ENCODE assay signal across 9 cellular contexts in genomic region chr11:66743271-66743968, GRCh38. TPM values are rescaled to one million over a fixed set of nuclear protein-coding genes. Genes with fewer than 3 reads are reported as not detected.
DNase-seq lines count a peak whose midpoint lies in the region; ATAC-seq and TF ChIP-seq lines count a peak whose summit lies in the region.
"Had no signal": no experiment of that assay in that cellular context is flagged by ENCODE, and none has a peak within 500 bp of the region (broad histone marks: within the 10 kb centered on the region; RNA-seq: fewer than 3 reads in every experiment).

No MANE protein-coding gene starts in this region.

- no peaks in the 10 kb centered on the region for H3K4me1 ChIP-seq in CD8-positive, alpha-beta memory T cell (ENCODE audit: insufficient read depth, low read length)
- H3K4me1 ChIP-seq in MM.1S (ENCODE audit: low read length) (no peaks in the 10 kb centered on the region), colonic mucosa (no peaks in the 10 kb centered on the region)

- POLR2A ChIA-PET in CD8-positive, alpha-beta memory T cell (lab: Charles Lee), result no interaction called here

- H3K27me3 ChIP-seq in CD8-positive, alpha-beta memory T cell (ENCODE audit: insufficient read depth, low read length, poor library complexity, severe bottlenecking), result no peaks in the 10 kb centered on the region
- no peaks in the 10 kb centered on the region for H3K27me3 ChIP-seq in MM.1S (replicated peaks; ENCODE audit: insufficient read depth, low read length)
- H3K27me3 ChIP-seq in colonic mucosa, result no peaks in the 10 kb centered on the region
- no peaks in the 10 kb centered on the region for H3K27me3 ChIP-seq in neural cell (ENCODE audit: insufficient read depth, low read depth, low read length)

- H3K9me2 ChIP-seq in MM.1S (replicated peaks; ENCODE audit: insufficient read depth, low read length) (no peaks in the 10 kb centered on the region), neural cell (ENCODE audit: insufficient read depth, low read length) (no peaks in the 10 kb centered on the region)

- H3K4me1 Mint-ChIP-seq in CD8-positive, alpha-beta memory T cell, result peaks cover 0 to 17% (median 3%) of the 10 kb centered on the region in 3 donors

- H3K9ac ChIP-seq in MM.1S (ENCODE audit: low read length), result no peak overlapping the region
- H3K9ac ChIP-seq in colonic mucosa (ENCODE audit: low read depth in 2 of 2, low read length in 2 of 2), result peak overlapping the region in 1 of 2 donors; percentile 61
- peak overlapping the region; percentile 87 for H3K9ac ChIP-seq in neural cell (ENCODE audit: low read length)

- no peaks in the 10 kb centered on the region for H3K9me3 ChIP-seq in CD8-positive, alpha-beta memory T cell (ENCODE audit: low read length)
- H3K9me3 ChIP-seq in MM.1S (replicated peaks; ENCODE audit: insufficient read depth, low read length) (no peaks in the 10 kb centered on the region), colonic mucosa (no peaks in the 10 kb centered on the region), neural cell (ENCODE audit: low read length) (no peaks in the 10 kb centered on the region)

- TF ChIP-seq EP300 in neural cell (conservative IDR thresholded peaks at IDR 0.05; ENCODE audit: poor library complexity, severe bottlenecking), result no peak

- H3K4me2 ChIP-seq in MM.1S (ENCODE audit: low read depth, low read length) (peak overlapping the region; percentile 89; the same call in 1 of the 2 replicates), neural cell (ENCODE audit: low read length) (no peak overlapping the region)

- no peak overlapping the region for H3K27ac ChIP-seq in CD8-positive, alpha-beta memory T cell (ENCODE audit: low read depth, low read length)
- no peak overlapping the region for H3K27ac ChIP-seq in MM.1S (ENCODE audit: low read length)
- peak overlapping the region; percentile 81 for H3K27ac ChIP-seq in colonic mucosa
- H3K27ac ChIP-seq in neural cell (ENCODE audit: low read length), result no peak overlapping the region

- H3K36me3 ChIP-seq in CD8-positive, alpha-beta memory T cell (ENCODE audit: insufficient read depth, low read length), result no peaks in the 10 kb centered on the region
- H3K36me3 ChIP-seq in MM.1S (replicated peaks; ENCODE audit: insufficient read depth, low read length), result no peaks in the 10 kb centered on the region
- H3K36me3 ChIP-seq in colonic mucosa, result no peaks in the 10 kb centered on the region
- H3K36me3 ChIP-seq in neural cell (ENCODE audit: insufficient read depth, low read length), result no peaks in the 10 kb centered on the region

- H4K20me1 ChIP-seq in MM.1S (ENCODE audit: insufficient read depth, low read length) (no peaks in the 10 kb centered on the region), neural cell (ENCODE audit: insufficient read depth) (no peaks in the 10 kb centered on the region)

- H3K27me3 Mint-ChIP-seq in CD8-positive, alpha-beta memory T cell, result peaks cover 0 to 6% of the 10 kb centered on the region in 2 donors

- H3K9me3 Mint-ChIP-seq in CD8-positive, alpha-beta memory T cell, result no peaks in the 10 kb centered on the region

- no peak for TF ChIP-seq CTCF in MM.1S (IDR thresholded peaks at IDR 0.05; ENCODE audit: low read length)
- TF ChIP-seq CTCF in colonic mucosa (IDR thresholded peaks at IDR 0.05), result no peak
- no peak for TF ChIP-seq CTCF in neural cell (IDR thresholded peaks at IDR 0.05; ENCODE audit: poor library complexity, severe bottlenecking)

- peaks cover 14% of the 10 kb centered on the region for H3F3A ChIP-seq in MM.1S (ENCODE audit: insufficient read depth, low read length)
- no peaks in the 10 kb centered on the region for H3F3A ChIP-seq in neural cell (ENCODE audit: insufficient read depth, low read length, poor library complexity, severe bottlenecking)

- intact Hi-C loops in colonic mucosa (cut with DNase I), result loop anchor here (2.0 kb wide), 1 partner anchor 23 kb away; no protein-coding TSS in a partner anchor

- no peak for TF ChIP-seq RAD21 in neural cell (conservative IDR thresholded peaks at IDR 0.05)

- CTCF ChIA-PET in CD8-positive, alpha-beta memory T cell (lab: Charles Lee), result interaction anchor here (0.6 to 1.8 kb wide), 2 partner anchors 44 to 355 kb away, joined by 3 to 5 read pairs; no protein-coding TSS in a partner anchor

- ATAC-seq in GM18511 (IDR thresholded peaks at IDR 0.05; ENCODE audit: unreplicated experiment) (no peak), GM18517 (IDR thresholded peaks at IDR 0.05; ENCODE audit: unreplicated experiment) (no peak)

- H3K79me2 ChIP-seq in MM.1S (ENCODE audit: low read length) (peaks cover 31% of the 10 kb centered on the region), neural cell (replicated peaks; ENCODE audit: insufficient read depth, low read length) (peaks cover 4% of the 10 kb centered on the region)

- H3K36me3 Mint-ChIP-seq in CD8-positive, alpha-beta memory T cell, result peaks cover 0 to 4% (median 0%) of the 10 kb centered on the region in 3 donors

- peak overlapping the region; percentile 91 to 98 (median 93) for H3K4me3 Mint-ChIP-seq in CD8-positive, alpha-beta memory T cell

- H3K27ac Mint-ChIP-seq in CD8-positive, alpha-beta memory T cell, result peak overlapping the region in 3 of 8 donors; percentile 17 to 61 (median 47)

- no peak overlapping the region for H3K4me3 ChIP-seq in CD8-positive, alpha-beta memory T cell (ENCODE audit: low read length)
- H3K4me3 ChIP-seq in MM.1S (ENCODE audit: low read length), result no peak overlapping the region
- H3K4me3 ChIP-seq in colonic mucosa, result peak overlapping the region; percentile 56
- H3K4me3 ChIP-seq in neural cell (ENCODE audit: low read length), result peak overlapping the region; percentile 95

- DNase-seq in CD8-positive, alpha-beta memory T cell, result no peak
- DNase-seq in MM.1S, result no peak
- peak; percentile 91 for DNase-seq in colonic mucosa
- no peak for DNase-seq in NCI-H526 (lab: John Stamatoyannopoulos, UW)
- DNase-seq in NCI-H774 (lab: John Stamatoyannopoulos, UW), result no peak
- DNase-seq: activated CD4-positive, alpha-beta T cell treated with anti-CD3 and anti-CD28 coated beads, Interleukin-2, amount 50 U/mL, for 1 hour had no signal

- H2AFZ ChIP-seq in MM.1S (ENCODE audit: low read length), result no peak overlapping the region
- no peak overlapping the region for H2AFZ ChIP-seq in neural cell (ENCODE audit: low read depth, low read length)

TF ChIP-seq in neural cell, 6 proteins besides CTCF, POLR2A, EP300 and RAD21:
- no peak for TF ChIP-seq EZH2 (IDR thresholded peaks at IDR 0.05; ENCODE audit: borderline replicate concordance, insufficient read depth, low read length, poor library complexity, severe bottlenecking)

RNA-seq across cellular contexts. Expression of gene SPTBN2, which starts 14.4 kb away (rescaled TPM):
- under 1 TPM; 0.81 to 0.84 TPM for total RNA-seq in CD8-positive, alpha-beta memory T cell
- polyA plus RNA-seq in CD8-positive, alpha-beta memory T cell, result not detected
- 1 to 10 TPM; 3.7 to 7.1 TPM for total RNA-seq in colonic mucosa
- 159 and 219 TPM in 2 replicates for polyA plus RNA-seq in neural cell
- polyA minus RNA-seq in neural cell, result 303 and 334 TPM in 2 replicates

Comparison
In these comparisons a context has a peak if more than half of its experiments do, and no peak if none do; other contexts are left out.
1. H3K4me3 ChIP-seq: peak in colonic mucosa (single experiment) and neural cell (single experiment); none in CD8-positive, alpha-beta memory T cell (single experiment) and MM.1S (single experiment).